Comparison of ENCODE assay signal across 17 cellular contexts in genomic region chr4:3780347-3781171, GRCh38. TPM values are rescaled to one million over a fixed set of nuclear protein-coding genes. Genes with fewer than 3 reads are reported as not detected.
DNase-seq lines count a peak whose midpoint lies in the region; ATAC-seq, FAIRE-seq and TF ChIP-seq lines count a peak whose summit lies in the region.
"Had no signal": no experiment of that assay in that cellular context is flagged by ENCODE, and none has a peak within 500 bp of the region (broad histone marks: within the 10 kb centered on the region; RNA-seq: fewer than 3 reads in every experiment).

No MANE protein-coding gene starts in this region.

- in situ Hi-C loops in K562 (cut with MboI), result no loop called here

- intact Hi-C loops in right cardiac atrium (cut with DNase I), result no loop called here
- intact Hi-C loops in K562 (cut with micrococcal nuclease), result no loop called here

- H3K9ac ChIP-seq in K562 (ENCODE audit: insufficient read depth in 1 of 2, low read depth in 2 of 2, low read length in 2 of 2), result peak overlapping the region in 1 of 2 experiments; percentile 76; a peak in 2 of 4 replicates

- H3K4me2 ChIP-seq in K562 (ENCODE audit: insufficient read depth, low read length), result peak overlapping the region; percentile 10; the same call in 1 of the 2 replicates

- TF ChIP-seq EP300 in K562 (IDR thresholded peaks at IDR 0.05; ENCODE audit: low read length), result no peak

- DNase-seq in right cardiac atrium (peak in 2 of 3 donors; percentile 34 to 44), right atrium auricular region (ENCODE audit: low spot score) (no peak), NCI-H1105 (lab: John Stamatoyannopoulos, UW) (peak; percentile 8), K562 (ENCODE audit: extremely low read depth in 1 of 4, low spot score in 3 of 4) (peak; percentile 25 to 34 (median 30)), ureter (ENCODE audit: low spot score) (peak; percentile 76), anterior cingulate cortex (lab: John Stamatoyannopoulos, UW) (no peak), hippocampal formation (lab: John Stamatoyannopoulos, UW) (no peak)
- no peak for DNase-seq in stimulated activated CD4-positive, alpha-beta T cell treated with anti-CD3 and anti-CD28 coated beads, Interleukin-4, amount 100 ng/mL, for 24 hours
- DNase-seq: activated effector memory CD4-positive, alpha-beta T cell treated with Interleukin-2 at 50 U/mL for 16 hours; AML-193; aorta; mammary epithelial cell; NCI-H187 treated with DMSO at 0.1 percent for 48 hours; PC-3; substantia nigra had no signal

- no peaks in the 10 kb centered on the region for H3K9me1 ChIP-seq in K562 (ENCODE audit: control insufficient read depth, insufficient read depth, low read length)

- H3K9me3 ChIP-seq in right cardiac atrium (ENCODE audit: control insufficient read depth, low read length) (no peaks in the 10 kb centered on the region), right atrium auricular region (no peaks in the 10 kb centered on the region), K562 (replicated peaks; ENCODE audit: control insufficient read depth, insufficient read depth, low read depth, low read length) (no peaks in the 10 kb centered on the region)

- H3K36me3 ChIP-seq in right atrium auricular region (no peaks in the 10 kb centered on the region), K562 (ENCODE audit: control insufficient read depth, insufficient read depth, low read length) (no peaks in the 10 kb centered on the region)
- H3K36me3 ChIP-seq: gastroesophageal sphincter had no signal

- FAIRE-seq in K562 (lab: Jason Lieb, UNC), result no peak

- no peaks in the 10 kb centered on the region for H3K4me1 ChIP-seq in right cardiac atrium (ENCODE audit: control insufficient read depth, insufficient read depth, low read length)
- H3K4me1 ChIP-seq in right atrium auricular region, result no peaks in the 10 kb centered on the region
- peaks cover 4 to 35% of the 10 kb centered on the region in 2 experiments; a peak in 3 of 5 replicates for H3K4me1 ChIP-seq in K562 (replicated peaks in 1 of 2; ENCODE audit: control insufficient read depth in 2 of 2, insufficient read depth in 2 of 2, low read length in 2 of 2)
- H3K4me1 ChIP-seq: gastroesophageal sphincter had no signal

- H2AFZ ChIP-seq in K562 (ENCODE audit: low read depth, low read length), result no peak overlapping the region

- 0 out of 2 replicates have a peak, but pooled peaks cover 5% of the 10 kb centered on the region for H4K20me1 ChIP-seq in K562 (replicated peaks; ENCODE audit: control insufficient read depth, insufficient read depth, low read length)

- no peak for TF ChIP-seq RAD21 in K562 (CRISPR knock-in tag; conservative IDR thresholded peaks at IDR 0.05 in 1 of 2, IDR thresholded peaks at IDR 0.05 in 1 of 2)

- 55% methylated on average over 21 of the region's 21 CpGs for WGBS in right cardiac atrium
- 4% methylated on average over 19 of the region's 21 CpGs for WGBS in K562 (ENCODE audit: insufficient coverage, low coverage, missing lambda C conversion rate)

- CTCF ChIA-PET in K562 (lab: Yijun Ruan, JAX; ENCODE audit: low intra/inter-chr PET ratio), result no interaction called here

- POLR2A ChIA-PET in K562 (lab: Yijun Ruan, JAX), result interaction anchor here (0.7 kb wide), 1 partner anchor 19 kb away, joined by 3 read pairs; no protein-coding TSS in a partner anchor

- no TSS peak for BruUV-seq in K562 (replicated peaks; lab: Mats Ljungman, UMichigan)

- no peaks in the 10 kb centered on the region for H3K79me2 ChIP-seq in K562 (ENCODE audit: control insufficient read depth, insufficient read depth, low read length)

- no peak for TF ChIP-seq CTCF in right atrium auricular region (IDR thresholded peaks at IDR 0.05)
- TF ChIP-seq CTCF in K562 (IDR thresholded peaks at IDR 0.05 in 2 of 3, conservative IDR thresholded peaks at IDR 0.05 in 1 of 3; ENCODE audit: insufficient read depth in 2 of 3, low read depth in 1 of 3, low read length in 3 of 3), result no peak

- no peak overlapping the region for H3K4me3 ChIP-seq in right cardiac atrium (ENCODE audit: low read length)
- H3K4me3 ChIP-seq in right atrium auricular region, result no peak overlapping the region
- no peak overlapping the region for H3K4me3 ChIP-seq in K562
- H3K4me3 ChIP-seq: gastroesophageal sphincter had no signal

- ATAC-seq in right cardiac atrium, result no peak
- peak; percentile 61 for ATAC-seq in K562
- ATAC-seq: gastroesophageal sphincter, PC-3 had no signal

- H3K27me3 ChIP-seq in right cardiac atrium (ENCODE audit: control insufficient read depth, insufficient read depth) (no peaks in the 10 kb centered on the region), right atrium auricular region (no peaks in the 10 kb centered on the region), K562 (ENCODE audit: control insufficient read depth in 2 of 2, insufficient read depth in 2 of 2, low read length in 2 of 2) (peaks cover 6 to 27% of the 10 kb centered on the region in 2 experiments; a peak in 4 of 5 replicates)

- H3K27ac ChIP-seq in right cardiac atrium (ENCODE audit: low read length) (no peak overlapping the region), right atrium auricular region (no peak overlapping the region), K562 (ENCODE audit: extremely low read depth, low read depth, low read length) (no peak overlapping the region)
- H3K27ac ChIP-seq: gastroesophageal sphincter had no signal

- TF ChIP-seq POLR2A in K562 (conservative IDR thresholded peaks at IDR 0.05), result no peak

TF ChIP-seq in K562, 482 proteins besides CTCF, POLR2A, EP300 and RAD21:
- TF ChIP-seq ZNF639 (CRISPR knock-in tag; conservative IDR thresholded peaks at IDR 0.05 in 1 of 2, IDR thresholded peaks at IDR 0.05 in 1 of 2), result no peak
- no peak for TF ChIP-seq E2F5 (CRISPR knock-in tag; IDR thresholded peaks at IDR 0.05)
- TF ChIP-seq KAT7 (CRISPR knock-in tag; IDR thresholded peaks at IDR 0.05; ENCODE audit: borderline replicate concordance), result no peak
- TF ChIP-seq ZNF224 (CRISPR knock-in tag; IDR thresholded peaks at IDR 0.05), result no peak
- TF ChIP-seq TARDBP (IDR thresholded peaks at IDR 0.05), result no peak
- no peak for TF ChIP-seq CCNT2 (IDR thresholded peaks at IDR 0.05; ENCODE audit: borderline replicate concordance, extremely low read depth, insufficient read length, low read depth, low read length)
- TF ChIP-seq CTBP1 (IDR thresholded peaks at IDR 0.05; ENCODE audit: borderline replicate concordance), result 0 out of 2 replicates have a peak, but pooled peaks have one; percentile 12
- no peak for TF ChIP-seq SNIP1 (IDR thresholded peaks at IDR 0.05; ENCODE audit: low read depth)
- TF ChIP-seq ARHGAP35 (IDR thresholded peaks at IDR 0.05; ENCODE audit: partially characterized antibody), result no peak
- no peak for TF ChIP-seq PRPF4 (IDR thresholded peaks at IDR 0.05; ENCODE audit: insufficient read depth, low read depth, low read length, poor library complexity, severe bottlenecking)
- peak; percentile 54 for TF ChIP-seq NFIC (IDR thresholded peaks at IDR 0.05)
- TF ChIP-seq SMARCE1 (IDR thresholded peaks at IDR 0.05), result no peak
TF ChIP-seq in K562: peak in this region for 2.

RNA-seq across cellular contexts. Expression of gene ADRA2C, which starts 14.4 kb away (rescaled TPM):
- total RNA-seq in right cardiac atrium (1 to 10 TPM; 3.0 to 4.6 (median 3.5) TPM), right atrium auricular region (1 to 10 TPM; 2.6 to 3.1 TPM), K562 (2014; rRNA removed) (0.14 and 0.61 TPM in 2 replicates), K562 (2014; rRNA removed; fragmentation: Illumina TruSeq; extraction: Trizol) (0.11 and 0.13 TPM in 2 replicates), K562 (2015; rRNA removed; fragmentation: Illumina TruSeq; extraction: Trizol) (0.11 and 0.14 TPM in 2 replicates), K562 (2021) (0.33 and 0.54 TPM in 2 replicates), ureter (18.4 TPM)
- polyA plus RNA-seq in right cardiac atrium (4.8 TPM), K562 (2011; rRNA removed) (0.21 and 0.42 TPM in 2 replicates), K562 (2014; fragmentation: Illumina TruSeq; extraction: Trizol) (0.06 TPM in 1 of 2 replicates, not detected in the other), K562 (2014; fragmentation: Nextera tagmentation; extraction: Ambion mirVana) (not detected), K562 (2014; rRNA removed) (0.43 and 0.58 TPM in 2 replicates)
- 0.32 and 1.0 TPM in 2 replicates for total RNA-seq in K562 (2011; cell fraction: chromatin; rRNA removed; ENCODE audit: low replicate concordance)
- total RNA-seq in K562 (2011; cell fraction: nucleolus; rRNA removed), result 1.2 and 1.7 TPM in 2 replicates
- total RNA-seq in K562 (2011; cell fraction: nucleoplasm; rRNA removed), result 0.88 TPM in 1 of 2 replicates, not detected in the other
- polyA plus RNA-seq in K562 (2011; cell fraction: cytosol; rRNA removed), result 0.55 and 1.4 TPM in 2 replicates
- 0.77 and 0.88 TPM in 2 replicates for polyA plus RNA-seq in K562 (2011; cell fraction: nucleus; rRNA removed)
- 0.17 and 0.69 TPM in 2 replicates for polyA plus RNA-seq in K562 (2012)
- 0.28 TPM in 1 of 2 replicates, not detected in the other for polyA minus RNA-seq in K562 (2011; rRNA and poly(A)+ RNA removed)
- polyA minus RNA-seq in K562 (2011; cell fraction: cytosol; rRNA and poly(A)+ RNA removed), result 1.6 TPM in 1 of 2 replicates, not detected in the other
- polyA minus RNA-seq in K562 (2011; cell fraction: nucleus; rRNA and poly(A)+ RNA removed), result 0.81 and 1.1 TPM in 2 replicates
- total RNA-seq: activated CD8-positive, alpha-beta memory T cell treated with anti-CD3 and anti-CD28 coated beads for 36 hours; PC-3 had no signal

Comparison
In these comparisons a context has a peak if more than half of its experiments do, and no peak if none do; other contexts are left out.
1. DNase-seq: peak in right cardiac atrium (2 of 3), NCI-H1105 (single experiment), K562 (4 of 4) and ureter (single experiment); none in right atrium auricular region (single experiment), stimulated activated CD4-positive, alpha-beta T cell treated with anti-CD3 and anti-CD28 coated beads, Interleukin-4, amount 100 ng/mL, for 24 hours (single experiment), anterior cingulate cortex (0 of 58) and hippocampal formation (0 of 2).